1 cellular context compared by ENCODE assay signal in genomic region chr17:16158721-16159120, GRCh38.
TF ChIP-seq lines count a peak whose summit lies in the region.

No MANE protein-coding gene starts in this region.

TF ChIP-seq in HepG2, 621 proteins besides CTCF, POLR2A, EP300 and RAD21 (continued from another document):
- TF ChIP-seq MNT (IDR thresholded peaks at IDR 0.05) (no peak), EED (CRISPR knock-in tag; IDR thresholded peaks at IDR 0.05) (no peak), ZFP1 (CRISPR knock-in tag; IDR thresholded peaks at IDR 0.05) (no peak)
